34 cellular contexts compared by ENCODE assay signal in the genomic region with DNA sequence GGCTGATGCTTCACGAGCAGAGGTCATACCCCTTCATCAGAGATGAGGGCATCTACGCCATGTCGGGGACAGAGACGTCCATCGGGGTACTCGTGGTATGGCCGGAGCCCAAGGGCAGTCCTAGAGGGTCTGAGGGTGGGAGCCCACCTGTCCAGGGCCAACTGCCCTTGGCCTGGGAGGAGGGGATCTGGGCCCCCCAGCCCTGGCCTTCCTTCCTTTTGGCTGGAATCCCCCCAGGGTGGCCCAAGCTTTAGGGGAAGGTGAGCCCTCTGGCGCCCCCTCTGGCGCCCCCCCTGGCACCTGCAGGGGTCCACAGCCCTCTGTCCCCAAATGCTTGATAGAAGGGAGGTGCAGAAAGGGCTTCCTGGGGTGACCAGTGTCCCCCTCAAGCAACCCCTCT.
A peak's percentile ranks its signal among the peaks of the same experiment; 100 is the strongest.
DNase-seq lines count a peak whose midpoint lies in the region; ATAC-seq, FAIRE-seq and TF ChIP-seq lines count a peak whose summit lies in the region.
"Had no signal": no experiment of that assay in that cellular context is flagged by ENCODE, and none has a peak within 500 bp of the region (broad histone marks: within the 10 kb centered on the region; RNA-seq: fewer than 3 reads in every experiment).

No MANE protein-coding gene starts in this region.

- no peaks in the 10 kb centered on the region for H3K36me3 ChIP-seq in kidney (ENCODE audit: control insufficient read depth in 1 of 2, insufficient read depth in 2 of 2, low read length in 2 of 2)
- no peaks in the 10 kb centered on the region for H3K36me3 ChIP-seq in gastroesophageal sphincter
- H3K36me3 ChIP-seq: brain microvascular endothelial cell, Peyer's patch had no signal

- H3K9me3 ChIP-seq in kidney (ENCODE audit: control insufficient read depth in 1 of 2, low read length in 2 of 2) (no peaks in the 10 kb centered on the region), gastroesophageal sphincter (no peaks in the 10 kb centered on the region)
- H3K9me3 ChIP-seq: esophagus squamous epithelium, mucosa of descending colon, Peyer's patch had no signal

- no peak overlapping the region for H3K4me3 ChIP-seq in NB4 (ENCODE audit: low read depth, low read length)
- H3K4me3 ChIP-seq in kidney (ENCODE audit: low read length in 2 of 2): no peak overlapping the region
- no peak overlapping the region for H3K4me3 ChIP-seq in coronary artery
- no peak overlapping the region for H3K4me3 ChIP-seq in gastroesophageal sphincter
- H3K4me3 ChIP-seq: dorsolateral prefrontal cortex, esophagus squamous epithelium, lung, mucosa of descending colon, Peyer's patch had no signal

- FAIRE-seq in kidney (lab: Jason Lieb, UNC): no peak
- FAIRE-seq: D721Med, small intestine had no signal

- intact Hi-C loops in kidney (cut with DNase I): no loop called here
- intact Hi-C loops in left cardiac atrium (cut with DNase I): no loop called here

- H3K9ac ChIP-seq in kidney (ENCODE audit: low read length in 2 of 2): no peak overlapping the region

- no peaks in the 10 kb centered on the region for H3K4me1 ChIP-seq in kidney (ENCODE audit: control insufficient read depth in 1 of 2, insufficient read depth in 1 of 2, low read depth in 1 of 2, low read length in 2 of 2)
- no peaks in the 10 kb centered on the region for H3K4me1 ChIP-seq in gastroesophageal sphincter
- H3K4me1 ChIP-seq: foreskin keratinocyte, Peyer's patch had no signal

- no peak for TF ChIP-seq EP300 in gastroesophageal sphincter (IDR thresholded peaks at IDR 0.05)

- ATAC-seq in GM19328 (IDR thresholded peaks at IDR 0.05; ENCODE audit: unreplicated experiment) (no peak), gastroesophageal sphincter (no peak), left cardiac atrium (no peak)
- ATAC-seq: activated naive CD4-positive, alpha-beta T cell treated with anti-CD3 and anti-CD28 coated beads, Interleukin-2, amount 50 U/mL, for 72 hours; foreskin keratinocyte; mucosa of descending colon; natural killer cell had no signal

- no peak overlapping the region for H3K27ac ChIP-seq in 22Rv1
- H3K27ac ChIP-seq in kidney (ENCODE audit: low read depth in 2 of 2, low read length in 2 of 2): no peak overlapping the region
- no peak overlapping the region for H3K27ac ChIP-seq in coronary artery
- H3K27ac ChIP-seq in gastroesophageal sphincter: no peak overlapping the region
- H3K27ac ChIP-seq: brain microvascular endothelial cell, dorsolateral prefrontal cortex, esophagus squamous epithelium, foreskin keratinocyte, Peyer's patch had no signal

- TF ChIP-seq CTCF in 22Rv1 (IDR thresholded peaks at IDR 0.05) (peak; percentile 26; the same call in 1 of the 2 replicates), GM12874 (IDR thresholded peaks at IDR 0.05; ENCODE audit: insufficient read depth, low read depth, low read length) (peak; percentile 33), NB4 (IDR thresholded peaks at IDR 0.05; ENCODE audit: low read depth, low read length) (peak; percentile 14), kidney (IDR thresholded peaks at IDR 0.05; ENCODE audit: borderline replicate concordance, extremely low read depth, insufficient read depth) (no peak), coronary artery (IDR thresholded peaks at IDR 0.05) (no peak), gastroesophageal sphincter (IDR thresholded peaks at IDR 0.05) (no peak)

- DNase-seq in NB4 (ENCODE audit: low read depth) (no peak), kidney (peak; percentile 52), coronary artery (ENCODE audit: low spot score) (no peak), left cardiac atrium (no peak)
- DNase-seq: activated CD4-positive, alpha-beta T cell treated with anti-CD3 and anti-CD28 coated beads for 4 hours; activated CD8-positive, alpha-beta memory T cell treated with anti-CD3 and anti-CD28 coated beads for 24 hours; activated T-cell treated with anti-CD3 and anti-CD28 coated beads for 4 hours; amygdala; brain microvascular endothelial cell; CD4-positive, alpha-beta T cell; dorsolateral prefrontal cortex; EL; esophagus squamous epithelium; foreskin keratinocyte; KBM-7; mucosa of descending colon; natural killer cell; NCI-H1417 treated with DMSO at 0.1 percent for 48 hours; NCI-H2081; Peyer's patch; retina; SIG-M5; small intestine; stimulated activated CD4-positive, alpha-beta T cell treated with anti-CD3 and anti-CD28 coated beads, Interleukin-1b, Interleukin-23, amount 100 ng/mL, for 48 hours; stimulated activated naive CD4-positive, alpha-beta T cell treated with Interleukin-2 at 50 U/mL for 16 hours; SW 1271; T-helper 9 cell had no signal

- WGBS in gastroesophageal sphincter (ENCODE audit: low coverage in 1 of 2), 2 donors: 100% methylated on average over 1 of the region's 9 CpGs; no CpG with 5 or more reads in 1 of the 2 donors

- no peak for TF ChIP-seq POLR2A in NB4 (IDR thresholded peaks at IDR 0.05; ENCODE audit: extremely low read depth, insufficient read length)
- no peak for TF ChIP-seq POLR2A in gastroesophageal sphincter (IDR thresholded peaks at IDR 0.05)

- H3K27me3 ChIP-seq in gastroesophageal sphincter: peaks cover 27% of the 10 kb centered on the region
- H3K27me3 ChIP-seq: brain microvascular endothelial cell, foreskin keratinocyte, Peyer's patch had no signal

Comparison
In these comparisons a context has a peak if more than half of its experiments do, and no peak if none do; other contexts are left out.
1. CTCF ChIP-seq: peak in 22Rv1 (single experiment), GM12874 (single experiment) and NB4 (single experiment); none in kidney (single experiment), coronary artery (single experiment) and gastroesophageal sphincter (0 of 4).